15 cellular contexts compared by ENCODE assay signal in genomic region chr9:8156336-8156735, GRCh38.
"Had no signal": no experiment of that assay in that cellular context is flagged by ENCODE, and none has a peak within 500 bp of the region (broad histone marks: within the 10 kb centered on the region; RNA-seq: fewer than 3 reads in every experiment).

No MANE protein-coding gene starts in this region.

- DNase-seq: activated CD4-positive, alpha-beta T cell treated with anti-CD3 and anti-CD28 coated beads, Interleukin-2, amount 10 ng/mL, durations not matched to agents 24 days and 14 days; activated CD8-positive, alpha-beta memory T cell treated with anti-CD3 and anti-CD28 coated beads for 24 hours; activated naive CD4-positive, alpha-beta T cell treated with anti-CD3 and anti-CD28 coated beads for 36 hours; foreskin keratinocyte; heart left ventricle; posterior cingulate gyrus; right cardiac atrium; stimulated activated naive CD4-positive, alpha-beta T cell; T1000; trophoblast cell had no signal

- H3K27ac Mint-ChIP-seq: activated CD4-positive, alpha-beta T cell treated with anti-CD3 and anti-CD28 coated beads, Interleukin-2, amount 10 ng/mL, durations not matched to agents 24 days and 14 days; activated naive CD4-positive, alpha-beta T cell treated with anti-CD3 and anti-CD28 coated beads for 36 hours; nephron had no signal

- H3K4me1 Mint-ChIP-seq: activated CD4-positive, alpha-beta T cell treated with anti-CD3 and anti-CD28 coated beads, Interleukin-2, amount 10 ng/mL, durations not matched to agents 24 days and 14 days; nephron had no signal

- H3K27me3 Mint-ChIP-seq: activated CD4-positive, alpha-beta T cell treated with anti-CD3 and anti-CD28 coated beads, Interleukin-2, amount 10 ng/mL, durations not matched to agents 24 days and 14 days had no signal

- FAIRE-seq: astrocyte, colon, endothelial cell of umbilical vein, islet of Langerhans had no signal

- ATAC-seq: foreskin keratinocyte, heart left ventricle, right cardiac atrium had no signal

- H3K4me3 Mint-ChIP-seq: activated CD4-positive, alpha-beta T cell treated with anti-CD3 and anti-CD28 coated beads, Interleukin-2, amount 10 ng/mL, durations not matched to agents 24 days and 14 days; activated naive CD4-positive, alpha-beta T cell treated with anti-CD3 and anti-CD28 coated beads for 36 hours; nephron had no signal
